Comparison of ENCODE assay signal across 13 cellular contexts in genomic region chr2:65922794-65923193, GRCh38.
DNase-seq lines count a peak whose midpoint lies in the region; ATAC-seq lines count a peak whose summit lies in the region.
"Had no signal": no experiment of that assay in that cellular context is flagged by ENCODE, and none has a peak within 500 bp of the region (broad histone marks: within the 10 kb centered on the region; RNA-seq: fewer than 3 reads in every experiment).

No MANE protein-coding gene starts in this region.

- WGBS in esophagus, 2 donors: 22 to 25% methylated on average over 4 of the region's 4 CpGs
- WGBS in neuronal stem cell (ENCODE audit: extremely low coverage in 2 of 2, insufficient read length in 2 of 2, insufficient replicate concordance in 1 of 2), 2 donors: no CpG with 5 or more reads among the region's 4 CpGs

- no peak overlapping the region for H2AK5ac ChIP-seq in neuronal stem cell (ENCODE audit: low read depth, low read length)

- H3K18ac ChIP-seq in neuronal stem cell (ENCODE audit: low read length): peak overlapping the region; percentile 27

- no peaks in the 10 kb centered on the region for H3K36me3 ChIP-seq in esophagus (ENCODE audit: control insufficient read depth in 2 of 2, insufficient read depth in 2 of 2, low read length in 1 of 2)
- no peaks in the 10 kb centered on the region for H3K36me3 ChIP-seq in neuronal stem cell (replicated peaks in 1 of 2; ENCODE audit: control insufficient read depth in 2 of 2, insufficient read depth in 2 of 2, low read length in 2 of 2)
- H3K36me3 ChIP-seq: BLaER1 had no signal

- H2BK12ac ChIP-seq in neuronal stem cell (ENCODE audit: low read length): no peak overlapping the region

- ATAC-seq in GM18867 (IDR thresholded peaks at IDR 0.05; ENCODE audit: unreplicated experiment) (no peak), HG03571 (IDR thresholded peaks at IDR 0.05; ENCODE audit: unreplicated experiment) (no peak)

- no peaks in the 10 kb centered on the region for H3K27me3 ChIP-seq in esophagus (ENCODE audit: control insufficient read depth in 1 of 2, insufficient read depth in 2 of 2, low read length in 2 of 2)
- no peaks in the 10 kb centered on the region for H3K27me3 ChIP-seq in neuronal stem cell (ENCODE audit: control insufficient read depth in 3 of 3, insufficient read depth in 3 of 3, low read depth in 1 of 3, low read length in 3 of 3)
- H3K27me3 ChIP-seq: BLaER1 had no signal

- H3K79me1 ChIP-seq in neuronal stem cell (ENCODE audit: low read depth, low read length): no peaks in the 10 kb centered on the region

- H3K4me2 ChIP-seq in neuronal stem cell (ENCODE audit: insufficient read depth, low read length, poor library complexity, severe bottlenecking): no peak overlapping the region
- H3K4me2 ChIP-seq: BLaER1 had no signal

- no peak overlapping the region for H4K91ac ChIP-seq in neuronal stem cell (ENCODE audit: low read depth, low read length, poor library complexity)

- H3K4ac ChIP-seq in neuronal stem cell (ENCODE audit: low read length): no peak overlapping the region

- H3K4me1 ChIP-seq in esophagus (ENCODE audit: control insufficient read depth in 2 of 2, insufficient read depth in 2 of 2, low read length in 1 of 2) (peaks cover 0 to 2% of the 10 kb centered on the region in 2 donors), neuronal stem cell (ENCODE audit: control insufficient read depth in 2 of 2, insufficient read depth in 1 of 2, low read depth in 1 of 2, low read length in 2 of 2) (peaks cover 0 to 3% of the 10 kb centered on the region in 2 donors)

- H3K23ac ChIP-seq in neuronal stem cell (ENCODE audit: low read depth, low read length, poor library complexity): no peak overlapping the region

- no peak overlapping the region for H2BK120ac ChIP-seq in neuronal stem cell (ENCODE audit: low read depth, low read length)

- peak; percentile 15 for DNase-seq in EL
- DNase-seq in NOMO-1 treated with DMSO at 0.1 percent for 48 hours (lab: John Stamatoyannopoulos, UW; ENCODE audit: unreplicated experiment): peak; percentile 85
- DNase-seq in neuronal stem cell (ENCODE audit: low spot score): no peak
- no peak for DNase-seq in DMS53 (lab: John Stamatoyannopoulos, UW)
- DNase-seq in DMS153 (lab: John Stamatoyannopoulos, UW): no peak
- DNase-seq: activated CD4-positive, alpha-beta T cell treated with anti-CD3 and anti-CD28 coated beads for 4 hours; NCI-H69; occipital lobe had no signal

- no peak overlapping the region for H2BK15ac ChIP-seq in neuronal stem cell (ENCODE audit: low read length)

- H3K27ac ChIP-seq in esophagus (ENCODE audit: low read depth in 2 of 2, low read length in 1 of 2) (peak overlapping the region; percentile 1 to 6), neuronal stem cell (replicated peaks; ENCODE audit: low read length) (no peak overlapping the region)
- H3K27ac ChIP-seq: BLaER1, SK-N-MC had no signal

- no peak overlapping the region for H3K9ac ChIP-seq in neuronal stem cell (ENCODE audit: low read depth, low read length, poor library complexity)
- H3K9ac ChIP-seq: BLaER1 had no signal

- H4K8ac ChIP-seq in neuronal stem cell (ENCODE audit: low read depth, low read length): no peak overlapping the region

- no peak overlapping the region for H2BK5ac ChIP-seq in neuronal stem cell (ENCODE audit: low read length)

- H3K9me3 ChIP-seq in esophagus (ENCODE audit: control insufficient read depth in 2 of 2, insufficient read depth in 1 of 2, low read depth in 1 of 2, low read length in 1 of 2) (no peaks in the 10 kb centered on the region), neuronal stem cell (replicated peaks in 1 of 2; ENCODE audit: control insufficient read depth in 2 of 2, insufficient read depth in 1 of 2, low read depth in 1 of 2, low read length in 2 of 2) (no peaks in the 10 kb centered on the region)
- H3K9me3 ChIP-seq: BLaER1 had no signal

- H2AFZ ChIP-seq in neuronal stem cell (ENCODE audit: low read length): no peak overlapping the region

- no peak overlapping the region for H3K14ac ChIP-seq in neuronal stem cell (ENCODE audit: low read length)

- H3K4me3 ChIP-seq in esophagus (ENCODE audit: low read depth in 1 of 2, low read length in 2 of 2) (no peak overlapping the region), neuronal stem cell (ENCODE audit: low read length in 2 of 2) (no peak overlapping the region)
- H3K4me3 ChIP-seq: BLaER1, SK-N-MC had no signal

Comparison
In these comparisons a context has a peak if more than half of its experiments do, and no peak if none do; other contexts are left out.
1. DNase-seq: peak in EL (single experiment) and NOMO-1 treated with DMSO at 0.1 percent for 48 hours (single experiment); none in neuronal stem cell (single experiment), DMS53 (single experiment) and DMS153 (single experiment).